1 cellular context compared by ENCODE assay signal in genomic region chr9:112144807-112145206, GRCh38.
TF ChIP-seq lines count a peak whose summit lies in the region.

No MANE protein-coding gene starts in this region.

TF ChIP-seq in H1, 55 proteins besides CTCF, POLR2A, EP300 and RAD21:
- no peak for TF ChIP-seq CBX5 (IDR thresholded peaks at IDR 0.05; ENCODE audit: low read depth, low read length)
- no peak for TF ChIP-seq SUZ12 (IDR thresholded peaks at IDR 0.05; ENCODE audit: low read length)
- TF ChIP-seq GTF2F1 (IDR thresholded peaks at IDR 0.05; ENCODE audit: borderline replicate concordance, low read depth, low read length) = no peak
- TF ChIP-seq, protein P1, sequence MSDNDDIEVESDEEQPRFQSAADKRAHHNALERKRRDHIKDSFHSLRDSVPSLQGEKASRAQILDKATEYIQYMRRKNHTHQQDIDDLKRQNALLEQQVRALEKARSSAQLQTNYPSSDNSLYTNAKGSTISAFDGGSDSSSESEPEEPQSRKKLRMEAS (IDR thresholded peaks at IDR 0.05) = no peak
- TF ChIP-seq SRF (IDR thresholded peaks at IDR 0.05; ENCODE audit: low read depth, low read length) = no peak
